In genomic region chr1:112325504-112325903, GRCh38 we compare ENCODE assay signal across 19 cellular contexts.
DNase-seq lines count a peak whose midpoint lies in the region; ATAC-seq and TF ChIP-seq lines count a peak whose summit lies in the region.
"Had no signal": no experiment of that assay in that cellular context is flagged by ENCODE, and none has a peak within 500 bp of the region (broad histone marks: within the 10 kb centered on the region; RNA-seq: fewer than 3 reads in every experiment).

No MANE protein-coding gene starts in this region.

- H3K4me1 Mint-ChIP-seq in natural killer cell treated with Interleukin-12 subunit alpha and Interleukin-12 subunit beta and Interleukin-15 and Interleukin-18, amount 100 ng/mL, for 72 hours (ENCODE audit: low read depth in 2 of 2): no peaks in the 10 kb centered on the region
- H3K4me1 Mint-ChIP-seq: natural killer cell had no signal

- intact Hi-C loops in left cardiac atrium (cut with DNase I) (no loop called here), psoas muscle (cut with DNase I) (no loop called here)

- no peak overlapping the region for H3K4me3 Mint-ChIP-seq in natural killer cell treated with Interleukin-12 subunit alpha and Interleukin-12 subunit beta and Interleukin-15 and Interleukin-18, amount 100 ng/mL, for 72 hours
- H3K4me3 Mint-ChIP-seq: activated naive CD8-positive, alpha-beta T cell; activated T-cell treated with anti-CD3 and anti-CD28 coated beads, Interleukin-2, amount 50 U/mL, for 24 hours; natural killer cell had no signal

- H3K9me3 ChIP-seq in psoas muscle: no peaks in the 10 kb centered on the region
- H3K9me3 ChIP-seq: gastrocnemius medialis had no signal

- ATAC-seq in left cardiac atrium (peak; percentile 65 to 79), psoas muscle (peak; percentile 56 to 63 (median 60))
- ATAC-seq in natural killer cell treated with Interleukin-12 subunit alpha and Interleukin-12 subunit beta and Interleukin-15 and Interleukin-18, amount 100 ng/mL, for 72 hours: no peak
- ATAC-seq: activated CD4-positive, CD25-positive, alpha-beta regulatory T cell treated with anti-CD3 and anti-CD28 coated beads, Interleukin-2, amount 50 U/mL, for 24 hours; natural killer cell; Panc1 had no signal

- 4 to 10% (median 10%) methylated on average over 15 of the region's 15 CpGs for WGBS in psoas muscle, 3 donors

- H3K27me3 Mint-ChIP-seq in natural killer cell treated with Interleukin-12 subunit alpha and Interleukin-12 subunit beta and Interleukin-15 and Interleukin-18, amount 100 ng/mL, for 72 hours: peaks cover 31 to 48% of the 10 kb centered on the region in 2 donors

- H3K27ac ChIP-seq in psoas muscle: no peak overlapping the region
- H3K27ac ChIP-seq: 22Rv1, gastrocnemius medialis, skin epidermis had no signal

- TF ChIP-seq CTCF in psoas muscle (IDR thresholded peaks at IDR 0.05): no peak

- H3K4me1 ChIP-seq in psoas muscle: no peaks in the 10 kb centered on the region
- H3K4me1 ChIP-seq: gastrocnemius medialis had no signal

- no peaks in the 10 kb centered on the region for H3K9me3 Mint-ChIP-seq in natural killer cell treated with Interleukin-12 subunit alpha and Interleukin-12 subunit beta and Interleukin-15 and Interleukin-18, amount 100 ng/mL, for 72 hours
- H3K9me3 Mint-ChIP-seq: activated T-cell treated with anti-CD3 and anti-CD28 coated beads, Interleukin-2, amount 50 U/mL, for 24 hours; natural killer cell had no signal

- no peaks in the 10 kb centered on the region for H3K36me3 Mint-ChIP-seq in natural killer cell treated with Interleukin-12 subunit alpha and Interleukin-12 subunit beta and Interleukin-15 and Interleukin-18, amount 100 ng/mL, for 72 hours
- H3K36me3 Mint-ChIP-seq: activated naive CD8-positive, alpha-beta T cell; natural killer cell had no signal

- peak; percentile 9 for DNase-seq in NCI-H1092 treated with DMSO at 0.1 percent for 48 hours (lab: John Stamatoyannopoulos, UW)
- no peak for DNase-seq in NCI-H1092 (lab: John Stamatoyannopoulos, UW)
- peak; percentile 85 for DNase-seq in NCI-H345 (lab: John Stamatoyannopoulos, UW)
- peak; percentile 31 for DNase-seq in left cardiac atrium
- peak in 1 of 2 donors; percentile 58 for DNase-seq in psoas muscle
- no peak for DNase-seq in natural killer cell treated with Interleukin-12 subunit alpha and Interleukin-12 subunit beta and Interleukin-15 and Interleukin-18, amount 100 ng/mL, for 72 hours (ENCODE audit: low spot score)
- no peak for DNase-seq in dedifferentiated amniotic fluid mesenchymal stem cell (ENCODE audit: extremely low spot score)
- DNase-seq in NCI-H446 (lab: John Stamatoyannopoulos, UW): no peak
- DNase-seq: activated T-cell treated with anti-CD3 and anti-CD28 coated beads, Interleukin-2, amount 50 U/mL, for 24 hours; gastrocnemius medialis; natural killer cell; NCI-H446 treated with DMSO at 0.1 percent for 48 hours; stimulated activated naive CD4-positive, alpha-beta T cell; T-helper 1 cell had no signal

- no peak overlapping the region for H3K27ac Mint-ChIP-seq in natural killer cell treated with Interleukin-12 subunit alpha and Interleukin-12 subunit beta and Interleukin-15 and Interleukin-18, amount 100 ng/mL, for 72 hours
- H3K27ac Mint-ChIP-seq: activated naive CD8-positive, alpha-beta T cell; activated T-cell treated with anti-CD3 and anti-CD28 coated beads, Interleukin-2, amount 50 U/mL, for 24 hours; natural killer cell had no signal

- H3K36me3 ChIP-seq in psoas muscle (ENCODE audit: insufficient read depth in 1 of 2, low read depth in 1 of 2): no peaks in the 10 kb centered on the region
- H3K36me3 ChIP-seq: gastrocnemius medialis had no signal

- H3K4me3 ChIP-seq in psoas muscle: no peak overlapping the region
- H3K4me3 ChIP-seq: gastrocnemius medialis, skin epidermis had no signal

- peaks cover 0 to 6% (median 0%) of the 10 kb centered on the region in 3 donors for H3K27me3 ChIP-seq in psoas muscle (ENCODE audit: insufficient read depth in 3 of 3, low read length in 2 of 3)

Comparison
In these comparisons a context has a peak if more than half of its experiments do, and no peak if none do; other contexts are left out.
1. DNase-seq: peak in NCI-H1092 treated with DMSO at 0.1 percent for 48 hours (single experiment), NCI-H345 (single experiment) and left cardiac atrium (single experiment); none in NCI-H1092 (single experiment), natural killer cell treated with Interleukin-12 subunit alpha and Interleukin-12 subunit beta and Interleukin-15 and Interleukin-18, amount 100 ng/mL, for 72 hours (single experiment), dedifferentiated amniotic fluid mesenchymal stem cell (single experiment) and NCI-H446 (0 of 2).
2. ATAC-seq: peak in left cardiac atrium (2 of 2) and psoas muscle (4 of 4); none in natural killer cell treated with Interleukin-12 subunit alpha and Interleukin-12 subunit beta and Interleukin-15 and Interleukin-18, amount 100 ng/mL, for 72 hours (0 of 2).